In genomic region chr20:3045816-3046676, GRCh38 we compare ENCODE assay signal across 1 cellular context.
TF ChIP-seq lines count a peak whose summit lies in the region.

TSS of gene MRPS26 (plus strand) at chr20:3046052. CDS start at chr20:3046069, 17 bp downstream.

TF ChIP-seq in HepG2, 621 proteins besides CTCF, POLR2A, EP300 and RAD21 (continued from another document and continues in another):
- peak; percentile 94 for TF ChIP-seq ZNF318 (CRISPR knock-in tag; IDR thresholded peaks at IDR 0.05)
- TF ChIP-seq ZNF460 (CRISPR knock-in tag; IDR thresholded peaks at IDR 0.05; ENCODE audit: borderline replicate concordance): peak; percentile 63; the same call in 1 of the 2 replicates
- peak; percentile 74; the same call in 1 of the 2 replicates for TF ChIP-seq ZNF343 (CRISPR knock-in tag; IDR thresholded peaks at IDR 0.05)
- no peak; the same call in none of the 2 replicates for TF ChIP-seq THYN1 (CRISPR knock-in tag; IDR thresholded peaks at IDR 0.05; ENCODE audit: borderline replicate concordance, low read depth)
- no peak for TF ChIP-seq CENPX (CRISPR knock-in tag; IDR thresholded peaks at IDR 0.05)
- peak; percentile 75; the same call in 1 of the 2 replicates for TF ChIP-seq ZBTB8A (CRISPR knock-in tag; IDR thresholded peaks at IDR 0.05; ENCODE audit: borderline replicate concordance, low read depth)
- TF ChIP-seq ARID2 (CRISPR knock-in tag; IDR thresholded peaks at IDR 0.05; ENCODE audit: borderline replicate concordance): 0 out of 2 replicates have a peak, but pooled peaks have one; percentile 91
- 0 out of 2 replicates have a peak, but pooled peaks have one; percentile 97 for TF ChIP-seq ZNF597 (CRISPR knock-in tag; IDR thresholded peaks at IDR 0.05)
- TF ChIP-seq ZNF101 (CRISPR knock-in tag; IDR thresholded peaks at IDR 0.05; ENCODE audit: borderline replicate concordance, low read depth): peak; percentile 86; the same call in 1 of the 2 replicates
- TF ChIP-seq ZNF317 (CRISPR knock-in tag; IDR thresholded peaks at IDR 0.05): no peak
- peak; percentile 80; the same call in 1 of the 2 replicates for TF ChIP-seq ZNF333 (CRISPR knock-in tag; IDR thresholded peaks at IDR 0.05; ENCODE audit: borderline replicate concordance)
- TF ChIP-seq SP2 (CRISPR knock-in tag; IDR thresholded peaks at IDR 0.05): peak; percentile 44
- TF ChIP-seq KLF12 (CRISPR knock-in tag; IDR thresholded peaks at IDR 0.05; ENCODE audit: borderline replicate concordance): peak; percentile 72; the same call in 1 of the 2 replicates
- TF ChIP-seq ZSCAN21 (CRISPR knock-in tag; IDR thresholded peaks at IDR 0.05; ENCODE audit: borderline replicate concordance): peak; percentile 99
- no peak for TF ChIP-seq ZNF850 (CRISPR knock-in tag; conservative IDR thresholded peaks at IDR 0.05)
- no peak for TF ChIP-seq NFE2L2 (IDR thresholded peaks at IDR 0.05; ENCODE audit: low read length)
- peak; percentile 91 for TF ChIP-seq ZNF331 (CRISPR knock-in tag; IDR thresholded peaks at IDR 0.05)
- TF ChIP-seq ZNF431 (CRISPR knock-in tag; IDR thresholded peaks at IDR 0.05; ENCODE audit: borderline replicate concordance, low read depth): peak; percentile 91; the same call in 1 of the 2 replicates
- TF ChIP-seq MATR3 (CRISPR knock-in tag; IDR thresholded peaks at IDR 0.05): peak; percentile 4; the same call in 1 of the 2 replicates
- peak; percentile 99 for TF ChIP-seq SMAD1 (CRISPR knock-in tag; IDR thresholded peaks at IDR 0.05; ENCODE audit: borderline replicate concordance, low read depth)
- TF ChIP-seq PCBP2 (optimal IDR thresholded peaks at IDR 0.05; ENCODE audit: low read depth, low read length, poor library complexity, severe bottlenecking): no peak
- peak; percentile 82 for TF ChIP-seq ELF3 (CRISPR knock-in tag; IDR thresholded peaks at IDR 0.05)
- TF ChIP-seq SPEN (CRISPR knock-in tag; IDR thresholded peaks at IDR 0.05; ENCODE audit: low read depth): peak; percentile 96
- no peak for TF ChIP-seq SP1 (IDR thresholded peaks at IDR 0.05)
- TF ChIP-seq SP1 (CRISPR knock-in tag; IDR thresholded peaks at IDR 0.05): peak; percentile 52; the same call in 1 of the 2 replicates
- peak; percentile 96; the same call in 1 of the 2 replicates for TF ChIP-seq ZNF558 (CRISPR knock-in tag; IDR thresholded peaks at IDR 0.05; ENCODE audit: borderline replicate concordance)
- TF ChIP-seq REL (CRISPR knock-in tag; conservative IDR thresholded peaks at IDR 0.05): peak; percentile 88
- 0 out of 2 replicates have a peak, but pooled peaks have one; percentile 77 for TF ChIP-seq AHR (CRISPR knock-in tag; IDR thresholded peaks at IDR 0.05)
- peak; percentile 75; the same call in 1 of the 2 replicates for TF ChIP-seq ZNF768 (CRISPR knock-in tag; IDR thresholded peaks at IDR 0.05)
- TF ChIP-seq KAT8 (CRISPR knock-in tag; IDR thresholded peaks at IDR 0.05): peak; percentile 89
- peak; percentile 39; the same call in 1 of the 2 replicates for TF ChIP-seq BRD4 (CRISPR knock-in tag; IDR thresholded peaks at IDR 0.05)
- TF ChIP-seq ZNF619 (CRISPR knock-in tag; IDR thresholded peaks at IDR 0.05): peak; percentile 98
- TF ChIP-seq CBX1 (IDR thresholded peaks at IDR 0.05; ENCODE audit: low read depth): no peak
- no peak for TF ChIP-seq ZNF644 (CRISPR knock-in tag; IDR thresholded peaks at IDR 0.05; ENCODE audit: low read depth)
- TF ChIP-seq ZNF720 (CRISPR knock-in tag; IDR thresholded peaks at IDR 0.05): peak; percentile 70; the same call in 1 of the 2 replicates
- peak; percentile 80; the same call in 1 of the 2 replicates for TF ChIP-seq ZNF746 (CRISPR knock-in tag; IDR thresholded peaks at IDR 0.05)
- TF ChIP-seq ZNF512 (CRISPR knock-in tag; IDR thresholded peaks at IDR 0.05): no peak; the same call in 1 of the 2 replicates
- TF ChIP-seq ZNF280B (CRISPR knock-in tag; IDR thresholded peaks at IDR 0.05; ENCODE audit: borderline replicate concordance): 0 out of 2 replicates have a peak, but pooled peaks have one; percentile 77
- no peak for TF ChIP-seq NCOR1 (IDR thresholded peaks at IDR 0.05; ENCODE audit: borderline replicate concordance, low read length)
- no peak; the same call in none of the 2 replicates for TF ChIP-seq ZBTB42 (CRISPR knock-in tag; IDR thresholded peaks at IDR 0.05)
- TF ChIP-seq FLYWCH1 (CRISPR knock-in tag; IDR thresholded peaks at IDR 0.05): peak; percentile 87; the same call in 1 of the 2 replicates
- no peak; the same call in none of the 2 replicates for TF ChIP-seq HNRNPUL1 (IDR thresholded peaks at IDR 0.05; ENCODE audit: low read depth, low read length)
- peak; percentile 96 for TF ChIP-seq TBX2 (CRISPR knock-in tag; IDR thresholded peaks at IDR 0.05; ENCODE audit: borderline replicate concordance)
- no peak for TF ChIP-seq SIX1 (CRISPR knock-in tag; IDR thresholded peaks at IDR 0.05; ENCODE audit: borderline replicate concordance)
- peak; percentile 81 for TF ChIP-seq ZSCAN25 (CRISPR knock-in tag; IDR thresholded peaks at IDR 0.05)
- TF ChIP-seq MTA3 (CRISPR knock-in tag; IDR thresholded peaks at IDR 0.05): no peak
- TF ChIP-seq ZFP36L2 (CRISPR knock-in tag; IDR thresholded peaks at IDR 0.05): 0 out of 2 replicates have a peak, but pooled peaks have one; percentile 26
- no peak for TF ChIP-seq ZFP36 (IDR thresholded peaks at IDR 0.05; ENCODE audit: borderline replicate concordance, low read depth, low read length, partially characterized antibody)
- TF ChIP-seq ZNF432 (CRISPR knock-in tag; IDR thresholded peaks at IDR 0.05; ENCODE audit: borderline replicate concordance): no peak; the same call in 1 of the 2 replicates
- peak; percentile 81 for TF ChIP-seq TBL1XR1 (IDR thresholded peaks at IDR 0.05; ENCODE audit: borderline replicate concordance, low read length, partially characterized antibody)
- TF ChIP-seq ZBTB34 (CRISPR knock-in tag; IDR thresholded peaks at IDR 0.05): peak; percentile 70
- peak; percentile 76 for TF ChIP-seq ZNF567 (CRISPR knock-in tag; IDR thresholded peaks at IDR 0.05; ENCODE audit: borderline replicate concordance)
- TF ChIP-seq SETDB1 (CRISPR knock-in tag; IDR thresholded peaks at IDR 0.05; ENCODE audit: borderline replicate concordance): no peak
- TF ChIP-seq ZNF296 (CRISPR knock-in tag; conservative IDR thresholded peaks at IDR 0.05): peak; percentile 76
- no peak for TF ChIP-seq PHF5A (CRISPR knock-in tag; IDR thresholded peaks at IDR 0.05; ENCODE audit: low read depth, unreplicated experiment)
- peak; percentile 62 for TF ChIP-seq DNMT1 (CRISPR knock-in tag; IDR thresholded peaks at IDR 0.05)
- TF ChIP-seq MED13 (CRISPR knock-in tag; IDR thresholded peaks at IDR 0.05): peak; percentile 85
